Comparison of ENCODE assay signal across 13 cellular contexts in the genomic region with DNA sequence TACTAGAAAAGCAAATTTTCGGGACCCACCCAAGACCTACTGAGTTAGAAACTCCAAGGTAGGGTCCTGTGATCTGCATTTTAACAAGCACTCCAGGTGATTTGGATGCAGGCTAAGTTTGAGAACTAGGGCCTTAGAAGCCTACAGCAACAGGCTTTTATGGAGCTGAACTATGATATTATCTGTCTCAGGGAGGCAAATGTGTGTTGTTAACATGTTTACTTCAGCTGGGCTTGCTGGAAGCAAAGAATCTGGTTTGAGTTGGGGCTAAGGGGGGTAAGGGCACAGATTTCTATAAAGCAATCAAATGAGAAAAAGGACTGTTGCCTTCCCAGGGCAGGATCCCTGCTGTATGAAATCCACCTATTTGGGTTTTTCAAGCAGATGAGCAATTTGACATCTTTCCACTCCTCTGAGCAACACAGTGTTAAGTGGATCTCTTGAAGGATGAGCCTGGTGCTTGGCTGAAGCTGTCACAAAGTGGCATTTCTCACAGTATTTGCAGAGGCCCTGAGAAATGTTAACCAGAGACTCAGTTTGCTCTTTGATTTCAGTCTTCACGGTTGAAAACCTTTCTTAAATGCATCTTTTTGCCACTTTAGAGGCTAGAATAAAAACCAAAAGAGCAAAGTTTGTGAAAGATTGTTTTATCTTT. TPM values are rescaled to one million over a fixed set of nuclear protein-coding genes. Genes with fewer than 3 reads are reported as not detected.
DNase-seq lines count a peak whose midpoint lies in the region; ATAC-seq and TF ChIP-seq lines count a peak whose summit lies in the region.
"Had no signal": no experiment of that assay in that cellular context is flagged by ENCODE, and none has a peak within 500 bp of the region (broad histone marks: within the 10 kb centered on the region; RNA-seq: fewer than 3 reads in every experiment).

No MANE protein-coding gene starts in this region.

- H3K36me3 ChIP-seq in naive thymus-derived CD4-positive, alpha-beta T cell (ENCODE audit: control insufficient read depth in 2 of 3, insufficient read depth in 3 of 3, low read length in 3 of 3) = no peaks in the 10 kb centered on the region
- H3K36me3 ChIP-seq: thoracic aorta had no signal

- CTCF ChIA-PET in naive thymus-derived CD4-positive, alpha-beta T cell (lab: Charles Lee) = interaction anchor here (1.2 kb wide), 1 partner anchor 33 kb away, joined by 3 read pairs; no protein-coding TSS in a partner anchor
- CTCF ChIA-PET in CD4-positive, alpha-beta T cell (lab: Charles Lee) = no interaction called here

- peaks cover 0 to 24% (median 0%) of the 10 kb centered on the region in 5 donors for H3K36me3 Mint-ChIP-seq in naive thymus-derived CD4-positive, alpha-beta T cell
- H3K36me3 Mint-ChIP-seq in CD4-positive, alpha-beta T cell (ENCODE audit: low read depth) = no peaks in the 10 kb centered on the region
- H3K36me3 Mint-ChIP-seq: activated naive CD8-positive, alpha-beta T cell had no signal

- H3K4me1 ChIP-seq in naive thymus-derived CD4-positive, alpha-beta T cell (ENCODE audit: control insufficient read depth in 2 of 2, insufficient read depth in 2 of 2, low read length in 2 of 2) = no peaks in the 10 kb centered on the region

- no peak for DNase-seq in naive thymus-derived CD4-positive, alpha-beta T cell
- no peak for DNase-seq in H4 (ENCODE audit: low spot score)
- no peak for DNase-seq in ureter (ENCODE audit: low spot score)
- no peak for DNase-seq in C1 segment of cervical spinal cord (lab: John Stamatoyannopoulos, UW)
- no peak for DNase-seq in CD4-positive, alpha-beta T cell
- DNase-seq: NCI-H1694 had no signal

- H3K27ac Mint-ChIP-seq in naive thymus-derived CD4-positive, alpha-beta T cell = peak overlapping the region in 7 of 9 donors; percentile 1 to 72 (median 50)
- H3K27ac Mint-ChIP-seq in CD4-positive, alpha-beta T cell = no peak overlapping the region
- H3K27ac Mint-ChIP-seq: activated naive CD8-positive, alpha-beta T cell had no signal

- H3K9me3 ChIP-seq in naive thymus-derived CD4-positive, alpha-beta T cell (ENCODE audit: control insufficient read depth in 2 of 3, low read length in 3 of 3) = no peaks in the 10 kb centered on the region
- no peaks in the 10 kb centered on the region for H3K9me3 ChIP-seq in CD4-positive, alpha-beta T cell (ENCODE audit: control insufficient read depth, low read length)
- H3K9me3 ChIP-seq: thoracic aorta had no signal

- H3K27me3 ChIP-seq in naive thymus-derived CD4-positive, alpha-beta T cell (ENCODE audit: control insufficient read depth in 2 of 2, insufficient read depth in 2 of 2, low read length in 2 of 2) = no peaks in the 10 kb centered on the region
- H3K27me3 ChIP-seq in CD4-positive, alpha-beta T cell (ENCODE audit: control insufficient read depth, insufficient read depth, low read length) = no peaks in the 10 kb centered on the region

- intact Hi-C loops in naive thymus-derived CD4-positive, alpha-beta T cell (cut with micrococcal nuclease) = no loop called here
- intact Hi-C loops in CD4-positive, alpha-beta T cell (cut with DNase I, micrococcal nuclease) = no loop called here

- no peak for TF ChIP-seq CTCF in CD4-positive, alpha-beta T cell (IDR thresholded peaks at IDR 0.05)

- peak; percentile 26 for ATAC-seq in GM18861 (IDR thresholded peaks at IDR 0.05; ENCODE audit: unreplicated experiment)
- peak; percentile 27 for ATAC-seq in GM21447 (IDR thresholded peaks at IDR 0.05; ENCODE audit: unreplicated experiment)
- peak; percentile 27 for ATAC-seq in HG03378 (IDR thresholded peaks at IDR 0.05; ENCODE audit: unreplicated experiment)
- ATAC-seq in naive thymus-derived CD4-positive, alpha-beta T cell = no peak
- no peak for ATAC-seq in CD4-positive, alpha-beta T cell (ENCODE audit: poor library complexity)
- ATAC-seq: K562 had no signal

- H3K4me3 ChIP-seq in naive thymus-derived CD4-positive, alpha-beta T cell (ENCODE audit: low read length) = no peak overlapping the region
- H3K4me3 ChIP-seq: K562, skin epidermis, thoracic aorta had no signal

- H3K9me3 Mint-ChIP-seq in naive thymus-derived CD4-positive, alpha-beta T cell = no peaks in the 10 kb centered on the region
- no peaks in the 10 kb centered on the region for H3K9me3 Mint-ChIP-seq in CD4-positive, alpha-beta T cell

- peaks cover 12 to 56% (median 36%) of the 10 kb centered on the region in 7 donors for H3K4me1 Mint-ChIP-seq in naive thymus-derived CD4-positive, alpha-beta T cell
- no peaks in the 10 kb centered on the region for H3K4me1 Mint-ChIP-seq in CD4-positive, alpha-beta T cell (ENCODE audit: low read depth)

- H3K4me3 Mint-ChIP-seq in naive thymus-derived CD4-positive, alpha-beta T cell = peak overlapping the region in 1 of 10 donors; percentile 2
- H3K4me3 Mint-ChIP-seq in CD4-positive, alpha-beta T cell = no peak overlapping the region
- H3K4me3 Mint-ChIP-seq: activated naive CD8-positive, alpha-beta T cell had no signal

- no peaks in the 10 kb centered on the region for H3K27me3 Mint-ChIP-seq in naive thymus-derived CD4-positive, alpha-beta T cell
- H3K27me3 Mint-ChIP-seq in CD4-positive, alpha-beta T cell = no peaks in the 10 kb centered on the region
- H3K27me3 Mint-ChIP-seq: activated naive CD8-positive, alpha-beta T cell had no signal

- POLR2A ChIA-PET in naive thymus-derived CD4-positive, alpha-beta T cell (lab: Charles Lee) = no interaction called here
- POLR2A ChIA-PET in CD4-positive, alpha-beta T cell (lab: Charles Lee) = no interaction called here

- H3K27ac ChIP-seq in naive thymus-derived CD4-positive, alpha-beta T cell (ENCODE audit: low read depth, low read length) = peak overlapping the region; percentile 40
- H3K27ac ChIP-seq in CD4-positive, alpha-beta T cell (ENCODE audit: low read depth, low read length) = no peak overlapping the region
- H3K27ac ChIP-seq: skin epidermis, thoracic aorta had no signal

RNA-seq across cellular contexts. Expression of a gene that starts 36.2 kb away (rescaled TPM):
- 10 to 100 TPM in 3 of 5 experiments, 1 to 10 TPM in 2; 2.5 to 46.7 (median 34.7) TPM for total RNA-seq in naive thymus-derived CD4-positive, alpha-beta T cell
- polyA plus RNA-seq in naive thymus-derived CD4-positive, alpha-beta T cell = 10 to 100 TPM; 22.6 to 46.0 TPM
- 5.7 and 6.1 TPM in 2 replicates for total RNA-seq in H4 (2014; rRNA removed; shearing (Covaris generic))
- total RNA-seq in ureter = 39.5 TPM
- total RNA-seq in CD4-positive, alpha-beta T cell = 1 to 10 TPM; 4.1 to 4.2 TPM

Comparison
In these comparisons a context has a peak if more than half of its experiments do, and no peak if none do; other contexts are left out.
1. ATAC-seq: peak in GM18861 (single experiment), GM21447 (single experiment) and HG03378 (single experiment); none in naive thymus-derived CD4-positive, alpha-beta T cell (single experiment) and CD4-positive, alpha-beta T cell (single experiment).